ENCODE assay signal across 23 cellular contexts in the genomic region with DNA sequence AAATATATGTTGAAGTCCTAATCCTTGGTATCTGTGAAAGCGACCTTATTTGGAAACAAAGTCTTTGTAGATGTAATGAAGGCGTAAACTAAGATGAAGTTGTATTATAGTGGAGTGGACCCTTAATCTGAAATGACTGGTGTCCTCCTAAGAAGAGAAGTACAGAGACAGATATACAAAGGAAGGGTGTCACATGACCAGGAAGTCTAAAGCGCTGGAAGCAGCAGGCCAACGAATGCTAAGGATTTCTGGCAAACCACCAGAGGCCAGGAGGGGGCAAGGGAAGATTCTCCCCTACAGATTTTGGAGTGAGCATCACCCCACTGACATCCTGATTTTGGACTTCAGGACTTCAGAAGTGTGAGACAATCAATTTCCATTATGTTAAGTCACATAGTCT.
"Had no signal": no experiment of that assay in that cellular context is flagged by ENCODE, and none has a peak within 500 bp of the region (broad histone marks: within the 10 kb centered on the region; RNA-seq: fewer than 3 reads in every experiment).

No MANE protein-coding gene starts in this region.

- H3K27ac Mint-ChIP-seq: naive thymus-derived CD4-positive, alpha-beta T cell had no signal

- H3K4me2 ChIP-seq: hepatocyte had no signal

- H3K9me3 ChIP-seq: esophagus muscularis mucosa, gastroesophageal sphincter, heart left ventricle, left lung, lower lobe of right lung had no signal

- H2AFZ ChIP-seq: hepatocyte had no signal

- H3K79me2 ChIP-seq: hepatocyte had no signal

- ATAC-seq: foreskin keratinocyte; gastroesophageal sphincter; heart left ventricle; left cardiac atrium; left lung; left ventricle myocardium superior; lower lobe of right lung; naive thymus-derived CD4-positive, alpha-beta T cell had no signal

- FAIRE-seq: colon, endothelial cell of umbilical vein, frontal cortex, islet of Langerhans, keratinocyte had no signal

- H3K4me1 ChIP-seq: esophagus muscularis mucosa, foreskin keratinocyte, gastroesophageal sphincter, heart left ventricle, left lung, lower lobe of right lung had no signal

- H3K36me3 Mint-ChIP-seq: naive thymus-derived CD4-positive, alpha-beta T cell had no signal

- H3K36me3 ChIP-seq: esophagus muscularis mucosa, gastroesophageal sphincter, heart left ventricle, left lung, lower lobe of right lung had no signal

- H3K4me3 Mint-ChIP-seq: naive thymus-derived CD4-positive, alpha-beta T cell had no signal

- H3K4me1 Mint-ChIP-seq: naive thymus-derived CD4-positive, alpha-beta T cell had no signal

- H3K4me3 ChIP-seq: coronary artery, dorsolateral prefrontal cortex, esophagus muscularis mucosa, gastroesophageal sphincter, heart left ventricle, hepatocyte, left lung, lower lobe of right lung had no signal

- H3K27ac ChIP-seq: coronary artery, dorsolateral prefrontal cortex, esophagus muscularis mucosa, foreskin keratinocyte, gastroesophageal sphincter, heart left ventricle, hepatocyte, left lung, lower lobe of right lung had no signal

- H3K27me3 ChIP-seq: esophagus muscularis mucosa, foreskin keratinocyte, gastroesophageal sphincter, heart left ventricle, hepatocyte, left lung had no signal

- DNase-seq: dermis blood vessel endothelial cell; dorsolateral prefrontal cortex; effector CD4-positive, alpha-beta T cell; effector memory CD4-positive, alpha-beta T cell; foreskin keratinocyte; heart left ventricle; hypothalamus; left cardiac atrium; left lung; left ventricle myocardium superior; lower lobe of right lung; mesenchymal stem cell; midbrain; naive thymus-derived CD4-positive, alpha-beta T cell had no signal
